Comparison of ENCODE assay signal across 14 cellular contexts in genomic region chrX:115058276-115058675, GRCh38. TPM values are rescaled to one million over a fixed set of nuclear protein-coding genes. Genes with fewer than 3 reads are reported as not detected.
DNase-seq lines count a peak whose midpoint lies in the region; ATAC-seq, FAIRE-seq and TF ChIP-seq lines count a peak whose summit lies in the region.
"Had no signal": no experiment of that assay in that cellular context is flagged by ENCODE, and none has a peak within 500 bp of the region (broad histone marks: within the 10 kb centered on the region; RNA-seq: fewer than 3 reads in every experiment).

No MANE protein-coding gene starts in this region.

- TF ChIP-seq CTCF in lung (IDR thresholded peaks at IDR 0.05; ENCODE audit: control extremely low read depth, extremely low read depth) (no peak), Peyer's patch (IDR thresholded peaks at IDR 0.05) (no peak)

- FAIRE-seq in HTR-8/SVneo (lab: Jason Lieb, UNC) (no peak), endometrium (lab: Jason Lieb, UNC) (peak; percentile 90)
- FAIRE-seq: frontal cortex had no signal

- H3K27me3 ChIP-seq in lung (ENCODE audit: control insufficient read depth, insufficient read depth) (no peaks in the 10 kb centered on the region), Peyer's patch (no peaks in the 10 kb centered on the region)

- peak; percentile 59 for DNase-seq in A172 (ENCODE audit: low spot score)
- DNase-seq in HTR-8/SVneo (ENCODE audit: insufficient read length, low spot score), result peak; percentile 0
- no peak for DNase-seq in lung (ENCODE audit: low spot score)
- no peak for DNase-seq in NCI-H2227 treated with DMSO at 0.1 percent for 48 hours (lab: John Stamatoyannopoulos, UW)
- no peak for DNase-seq in anterior cingulate cortex (lab: John Stamatoyannopoulos, UW)
- no peak for DNase-seq in Peyer's patch
- DNase-seq in activated naive CD4-positive, alpha-beta T cell treated with anti-CD3 and anti-CD28 coated beads, Interleukin-2, amount 50 U/mL, for 72 hours (ENCODE audit: low spot score in 2 of 2), result no peak
- DNase-seq: ACHN, NCI-H1930 had no signal

- no peaks in the 10 kb centered on the region for H3K36me3 Mint-ChIP-seq in activated naive CD4-positive, alpha-beta T cell treated with anti-CD3 and anti-CD28 coated beads, Interleukin-2, amount 50 U/mL, for 72 hours
- H3K36me3 Mint-ChIP-seq: mesothelial cell of epicardium had no signal

- H3K27ac Mint-ChIP-seq in activated naive CD4-positive, alpha-beta T cell treated with anti-CD3 and anti-CD28 coated beads, Interleukin-2, amount 50 U/mL, for 72 hours, result no peak overlapping the region
- H3K27ac Mint-ChIP-seq: mesothelial cell of epicardium had no signal

- H3K36me3 ChIP-seq in lung (ENCODE audit: control insufficient read depth in 2 of 2, insufficient read depth in 2 of 2, low read length in 2 of 2), result no peaks in the 10 kb centered on the region
- no peaks in the 10 kb centered on the region for H3K36me3 ChIP-seq in Peyer's patch
- H3K36me3 ChIP-seq: breast epithelium had no signal

- TF ChIP-seq POLR2A in Peyer's patch (IDR thresholded peaks at IDR 0.05), result no peak

- H3K9me3 ChIP-seq in lung (ENCODE audit: control insufficient read depth in 2 of 2, insufficient read depth in 1 of 2, low read length in 1 of 2) (no peaks in the 10 kb centered on the region), Peyer's patch (no peaks in the 10 kb centered on the region)

- WGBS in lung, 2 donors, result 39 to 46% methylated on average over 3 of the region's 3 CpGs

- H3K4me1 ChIP-seq in lung (ENCODE audit: control insufficient read depth in 2 of 2, insufficient read depth in 2 of 2, low read length in 2 of 2) (no peaks in the 10 kb centered on the region), Peyer's patch (no peaks in the 10 kb centered on the region)
- H3K4me1 ChIP-seq: breast epithelium had no signal

- no peak overlapping the region for H3K4me3 ChIP-seq in lung
- no peak overlapping the region for H3K4me3 ChIP-seq in Peyer's patch
- H3K4me3 ChIP-seq: breast epithelium, skin epidermis had no signal

- ATAC-seq in lung (ENCODE audit: insufficient read depth, low FRiP score), result peak; percentile 72
- no peak for ATAC-seq in activated naive CD4-positive, alpha-beta T cell treated with anti-CD3 and anti-CD28 coated beads, Interleukin-2, amount 50 U/mL, for 72 hours

- H3K9me3 Mint-ChIP-seq in activated naive CD4-positive, alpha-beta T cell treated with anti-CD3 and anti-CD28 coated beads, Interleukin-2, amount 50 U/mL, for 72 hours, result peaks cover 0 to 6% of the 10 kb centered on the region in 2 donors

- H3K27ac ChIP-seq in lung (ENCODE audit: low read depth in 1 of 2, low read length in 1 of 2) (no peak overlapping the region), Peyer's patch (no peak overlapping the region)
- H3K27ac ChIP-seq: skin epidermis had no signal

RNA-seq across cellular contexts. Expression of gene IL13RA2, which starts 40.9 kb away (rescaled TPM):
- total RNA-seq in A172 (2014; rRNA removed; shearing (Covaris generic)), result 65.4 and 92.5 TPM in 2 replicates
- total RNA-seq in lung (1 to 10 TPM; 3.3 to 4.4 TPM), Peyer's patch (not detected)
- polyA plus RNA-seq in lung, result 1 to 10 TPM in 1 of 2 donors, under 1 TPM in 1; 0.71 to 2.7 TPM
- total RNA-seq in activated naive CD4-positive, alpha-beta T cell treated with anti-CD3 and anti-CD28 coated beads, Interleukin-2, amount 50 U/mL, for 72 hours, result not detected

Comparison
In these comparisons a context has a peak if more than half of its experiments do, and no peak if none do; other contexts are left out.
1. DNase-seq: peak in A172 (single experiment) and HTR-8/SVneo (single experiment); none in lung (single experiment), NCI-H2227 treated with DMSO at 0.1 percent for 48 hours (single experiment), anterior cingulate cortex (0 of 58), Peyer's patch (0 of 3) and activated naive CD4-positive, alpha-beta T cell treated with anti-CD3 and anti-CD28 coated beads, Interleukin-2, amount 50 U/mL, for 72 hours (0 of 2).
2. RNA of gene IL13RA2, which starts 40.9 kb away (total RNA-seq): 65.4 to 92.5 TPM in A172; 3.3 to 4.4 TPM in lung, not detected in Peyer's patch and not detected in activated naive CD4-positive, alpha-beta T cell treated with anti-CD3 and anti-CD28 coated beads, Interleukin-2, amount 50 U/mL, for 72 hours; every median in the first group is over 10 times any median in the second.